ENCODE assay signal across 1 cellular context in the genomic region with DNA sequence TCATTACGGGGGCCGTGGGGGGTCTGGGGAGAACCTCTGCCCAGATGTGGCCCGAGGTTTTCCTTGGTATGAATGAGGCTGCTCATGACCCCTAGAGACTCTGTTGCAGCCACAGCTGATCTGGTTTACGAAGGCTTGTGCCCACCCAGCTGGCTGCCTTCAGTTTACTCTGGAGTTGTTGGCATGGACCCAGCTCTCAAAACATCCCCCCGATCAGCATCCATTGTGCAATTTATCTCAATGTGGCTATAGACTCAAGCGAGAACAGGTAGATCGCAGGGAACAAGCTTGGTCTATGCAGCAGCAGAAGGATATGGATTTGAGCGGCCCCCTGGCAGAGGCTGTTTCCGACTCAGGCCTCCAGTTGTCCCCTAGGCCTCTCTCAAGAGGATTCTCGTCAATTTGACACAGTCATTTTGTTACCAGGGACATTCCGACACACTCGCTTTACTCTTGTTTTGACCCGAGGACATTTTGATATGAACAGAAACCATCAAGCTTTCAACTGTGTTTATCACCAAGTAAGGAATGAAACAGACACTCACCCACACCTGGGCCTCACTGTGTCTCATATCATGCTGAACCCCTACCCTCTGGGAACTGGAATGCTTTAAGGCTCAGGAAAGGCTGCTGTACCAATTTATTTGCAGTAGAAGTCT.
A peak's percentile ranks its signal among the peaks of the same experiment; 100 is the strongest.
TF ChIP-seq lines count a peak whose summit lies in the region.

No MANE protein-coding gene starts in this region.

TF ChIP-seq in GM12878, 131 proteins besides CTCF, POLR2A, EP300 and RAD21 (continued from another document):
- TF ChIP-seq, protein P1, sequence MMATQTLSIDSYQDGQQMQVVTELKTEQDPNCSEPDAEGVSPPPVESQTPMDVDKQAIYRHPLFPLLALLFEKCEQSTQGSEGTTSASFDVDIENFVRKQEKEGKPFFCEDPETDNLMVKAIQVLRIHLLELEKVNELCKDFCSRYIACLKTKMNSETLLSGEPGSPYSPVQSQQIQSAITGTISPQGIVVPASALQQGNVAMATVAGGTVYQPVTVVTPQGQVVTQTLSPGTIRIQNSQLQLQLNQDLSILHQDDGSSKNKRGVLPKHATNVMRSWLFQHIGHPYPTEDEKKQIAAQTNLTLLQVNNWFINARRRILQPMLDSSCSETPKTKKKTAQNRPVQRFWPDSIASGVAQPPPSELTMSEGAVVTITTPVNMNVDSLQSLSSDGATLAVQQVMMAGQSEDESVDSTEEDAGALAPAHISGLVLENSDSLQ (IDR thresholded peaks at IDR 0.05), result peak; percentile 45; the same call in 1 of the 2 replicates
- TF ChIP-seq JUND (IDR thresholded peaks at IDR 0.05; ENCODE audit: low read depth, low read length) (peak; percentile 70; the same call in 1 of the 2 replicates), SREBF1 (IDR thresholded peaks at IDR 0.05; ENCODE audit: low read length) (no peak), MTA3 (IDR thresholded peaks at IDR 0.05; ENCODE audit: borderline replicate concordance, low read length) (peak; percentile 22; the same call in 1 of the 2 replicates), SMARCA5 (IDR thresholded peaks at IDR 0.05) (no peak), YY1 (IDR thresholded peaks at IDR 0.05; ENCODE audit: low read depth, low read length) (peak; percentile 66; the same call in 1 of the 2 replicates), CBX5 (IDR thresholded peaks at IDR 0.05; ENCODE audit: low read depth) (0 out of 2 replicates have a peak, but pooled peaks have one; percentile 43), EED (IDR thresholded peaks at IDR 0.05; ENCODE audit: low read depth) (peak; percentile 94), SRF (IDR thresholded peaks at IDR 0.05; ENCODE audit: low read depth in 2 of 2, low read length in 2 of 2) (peak in 1 of 2 experiments; percentile 94; a peak in 2 of 4 replicates), HDAC6 (IDR thresholded peaks at IDR 0.05; ENCODE audit: unreplicated experiment) (no peak), CREB1 (IDR thresholded peaks at IDR 0.05; ENCODE audit: low read depth) (peak; percentile 73), CBFB (IDR thresholded peaks at IDR 0.05; ENCODE audit: low read depth) (0 out of 2 replicates have a peak, but pooled peaks have one; percentile 23), RELA (IDR thresholded peaks at IDR 0.05; ENCODE audit: borderline replicate concordance, partially characterized antibody) (peak; percentile 95), GABPA (IDR thresholded peaks at IDR 0.05; ENCODE audit: low read depth) (peak; percentile 41; the same call in 1 of the 2 replicates), KLF5 (IDR thresholded peaks at IDR 0.05; ENCODE audit: partially characterized antibody) (peak; percentile 50), NR2F1 (conservative IDR thresholded peaks at IDR 0.05) (peak; percentile 55), NFIC (IDR thresholded peaks at IDR 0.05; ENCODE audit: low read depth, low read length) (peak; percentile 91), PML (IDR thresholded peaks at IDR 0.05; ENCODE audit: low read length) (peak; percentile 81; the same call in 1 of the 2 replicates), POLR2AphosphoS5 (IDR thresholded peaks at IDR 0.05; ENCODE audit: low read length) (peak; percentile 22; the same call in 1 of the 2 replicates), TCF12 (IDR thresholded peaks at IDR 0.05; ENCODE audit: low read depth, low read length) (peak; percentile 39; the same call in 1 of the 2 replicates), FOXM1 (IDR thresholded peaks at IDR 0.05; ENCODE audit: low read depth, low read length) (peak; percentile 97), SMAD5 (IDR thresholded peaks at IDR 0.05; ENCODE audit: low read depth) (no peak; the same call in 1 of the 2 replicates), MEF2B (IDR thresholded peaks at IDR 0.05; ENCODE audit: partially characterized antibody, poor library complexity, severe bottlenecking) (peak; percentile 93), ZSCAN29 (IDR thresholded peaks at IDR 0.05) (peak; percentile 87), IRF4 (IDR thresholded peaks at IDR 0.05; ENCODE audit: low read depth, low read length) (peak; percentile 94), PAX5 (IDR thresholded peaks at IDR 0.05; ENCODE audit: borderline replicate concordance, low read depth, low read length) (peak; percentile 58; the same call in 1 of the 2 replicates), IKZF1 (conservative IDR thresholded peaks at IDR 0.05) (peak; percentile 88), DPF2 (IDR thresholded peaks at IDR 0.05) (peak; percentile 66), ASH2L (IDR thresholded peaks at IDR 0.05; ENCODE audit: borderline replicate concordance, low read depth) (no peak), MEF2A (IDR thresholded peaks at IDR 0.05; ENCODE audit: insufficient read depth, low read depth, low read length) (peak; percentile 76), CHD2 (IDR thresholded peaks at IDR 0.05; ENCODE audit: borderline replicate concordance, low read depth, low read length) (no peak)
- TF ChIP-seq, protein P2, sequence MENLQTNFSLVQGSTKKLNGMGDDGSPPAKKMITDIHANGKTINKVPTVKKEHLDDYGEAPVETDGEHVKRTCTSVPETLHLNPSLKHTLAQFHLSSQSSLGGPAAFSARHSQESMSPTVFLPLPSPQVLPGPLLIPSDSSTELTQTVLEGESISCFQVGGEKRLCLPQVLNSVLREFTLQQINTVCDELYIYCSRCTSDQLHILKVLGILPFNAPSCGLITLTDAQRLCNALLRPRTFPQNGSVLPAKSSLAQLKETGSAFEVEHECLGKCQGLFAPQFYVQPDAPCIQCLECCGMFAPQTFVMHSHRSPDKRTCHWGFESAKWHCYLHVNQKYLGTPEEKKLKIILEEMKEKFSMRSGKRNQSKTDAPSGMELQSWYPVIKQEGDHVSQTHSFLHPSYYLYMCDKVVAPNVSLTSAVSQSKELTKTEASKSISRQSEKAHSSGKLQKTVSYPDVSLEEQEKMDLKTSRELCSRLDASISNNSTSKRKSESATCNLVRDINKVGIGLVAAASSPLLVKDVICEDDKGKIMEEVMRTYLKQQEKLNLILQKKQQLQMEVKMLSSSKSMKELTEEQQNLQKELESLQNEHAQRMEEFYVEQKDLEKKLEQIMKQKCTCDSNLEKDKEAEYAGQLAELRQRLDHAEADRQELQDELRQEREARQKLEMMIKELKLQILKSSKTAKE (IDR thresholded peaks at IDR 0.05; ENCODE audit: low read depth, poor library complexity, severe bottlenecking), result peak; percentile 76
- TF ChIP-seq, protein P3, sequence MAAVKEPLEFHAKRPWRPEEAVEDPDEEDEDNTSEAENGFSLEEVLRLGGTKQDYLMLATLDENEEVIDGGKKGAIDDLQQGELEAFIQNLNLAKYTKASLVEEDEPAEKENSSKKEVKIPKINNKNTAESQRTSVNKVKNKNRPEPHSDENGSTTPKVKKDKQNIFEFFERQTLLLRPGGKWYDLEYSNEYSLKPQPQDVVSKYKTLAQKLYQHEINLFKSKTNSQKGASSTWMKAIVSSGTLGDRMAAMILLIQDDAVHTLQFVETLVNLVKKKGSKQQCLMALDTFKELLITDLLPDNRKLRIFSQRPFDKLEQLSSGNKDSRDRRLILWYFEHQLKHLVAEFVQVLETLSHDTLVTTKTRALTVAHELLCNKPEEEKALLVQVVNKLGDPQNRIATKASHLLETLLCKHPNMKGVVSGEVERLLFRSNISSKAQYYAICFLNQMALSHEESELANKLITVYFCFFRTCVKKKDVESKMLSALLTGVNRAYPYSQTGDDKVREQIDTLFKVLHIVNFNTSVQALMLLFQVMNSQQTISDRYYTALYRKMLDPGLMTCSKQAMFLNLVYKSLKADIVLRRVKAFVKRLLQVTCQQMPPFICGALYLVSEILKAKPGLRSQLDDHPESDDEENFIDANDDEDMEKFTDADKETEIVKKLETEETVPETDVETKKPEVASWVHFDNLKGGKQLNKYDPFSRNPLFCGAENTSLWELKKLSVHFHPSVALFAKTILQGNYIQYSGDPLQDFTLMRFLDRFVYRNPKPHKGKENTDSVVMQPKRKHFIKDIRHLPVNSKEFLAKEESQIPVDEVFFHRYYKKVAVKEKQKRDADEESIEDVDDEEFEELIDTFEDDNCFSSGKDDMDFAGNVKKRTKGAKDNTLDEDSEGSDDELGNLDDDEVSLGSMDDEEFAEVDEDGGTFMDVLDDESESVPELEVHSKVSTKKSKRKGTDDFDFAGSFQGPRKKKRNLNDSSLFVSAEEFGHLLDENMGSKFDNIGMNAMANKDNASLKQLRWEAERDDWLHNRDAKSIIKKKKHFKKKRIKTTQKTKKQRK (IDR thresholded peaks at IDR 0.05; ENCODE audit: low read depth, low read length), result no peak
- TF ChIP-seq, protein P4, sequence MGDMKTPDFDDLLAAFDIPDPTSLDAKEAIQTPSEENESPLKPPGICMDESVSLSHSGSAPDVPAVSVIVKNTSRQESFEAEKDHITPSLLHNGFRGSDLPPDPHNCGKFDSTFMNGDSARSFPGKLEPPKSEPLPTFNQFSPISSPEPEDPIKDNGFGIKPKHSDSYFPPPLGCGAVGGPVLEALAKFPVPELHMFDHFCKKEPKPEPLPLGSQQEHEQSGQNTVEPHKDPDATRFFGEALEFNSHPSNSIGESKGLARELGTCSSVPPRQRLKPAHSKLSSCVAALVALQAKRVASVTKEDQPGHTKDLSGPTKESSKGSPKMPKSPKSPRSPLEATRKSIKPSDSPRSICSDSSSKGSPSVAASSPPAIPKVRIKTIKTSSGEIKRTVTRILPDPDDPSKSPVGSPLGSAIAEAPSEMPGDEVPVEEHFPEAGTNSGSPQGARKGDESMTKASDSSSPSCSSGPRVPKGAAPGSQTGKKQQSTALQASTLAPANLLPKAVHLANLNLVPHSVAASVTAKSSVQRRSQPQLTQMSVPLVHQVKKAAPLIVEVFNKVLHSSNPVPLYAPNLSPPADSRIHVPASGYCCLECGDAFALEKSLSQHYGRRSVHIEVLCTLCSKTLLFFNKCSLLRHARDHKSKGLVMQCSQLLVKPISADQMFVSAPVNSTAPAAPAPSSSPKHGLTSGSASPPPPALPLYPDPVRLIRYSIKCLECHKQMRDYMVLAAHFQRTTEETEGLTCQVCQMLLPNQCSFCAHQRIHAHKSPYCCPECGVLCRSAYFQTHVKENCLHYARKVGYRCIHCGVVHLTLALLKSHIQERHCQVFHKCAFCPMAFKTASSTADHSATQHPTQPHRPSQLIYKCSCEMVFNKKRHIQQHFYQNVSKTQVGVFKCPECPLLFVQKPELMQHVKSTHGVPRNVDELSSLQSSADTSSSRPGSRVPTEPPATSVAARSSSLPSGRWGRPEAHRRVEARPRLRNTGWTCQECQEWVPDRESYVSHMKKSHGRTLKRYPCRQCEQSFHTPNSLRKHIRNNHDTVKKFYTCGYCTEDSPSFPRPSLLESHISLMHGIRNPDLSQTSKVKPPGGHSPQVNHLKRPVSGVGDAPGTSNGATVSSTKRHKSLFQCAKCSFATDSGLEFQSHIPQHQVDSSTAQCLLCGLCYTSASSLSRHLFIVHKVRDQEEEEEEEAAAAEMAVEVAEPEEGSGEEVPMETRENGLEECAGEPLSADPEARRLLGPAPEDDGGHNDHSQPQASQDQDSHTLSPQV (IDR thresholded peaks at IDR 0.05), result 0 out of 2 replicates have a peak, but pooled peaks have one; percentile 51
- TF ChIP-seq, protein P5, sequence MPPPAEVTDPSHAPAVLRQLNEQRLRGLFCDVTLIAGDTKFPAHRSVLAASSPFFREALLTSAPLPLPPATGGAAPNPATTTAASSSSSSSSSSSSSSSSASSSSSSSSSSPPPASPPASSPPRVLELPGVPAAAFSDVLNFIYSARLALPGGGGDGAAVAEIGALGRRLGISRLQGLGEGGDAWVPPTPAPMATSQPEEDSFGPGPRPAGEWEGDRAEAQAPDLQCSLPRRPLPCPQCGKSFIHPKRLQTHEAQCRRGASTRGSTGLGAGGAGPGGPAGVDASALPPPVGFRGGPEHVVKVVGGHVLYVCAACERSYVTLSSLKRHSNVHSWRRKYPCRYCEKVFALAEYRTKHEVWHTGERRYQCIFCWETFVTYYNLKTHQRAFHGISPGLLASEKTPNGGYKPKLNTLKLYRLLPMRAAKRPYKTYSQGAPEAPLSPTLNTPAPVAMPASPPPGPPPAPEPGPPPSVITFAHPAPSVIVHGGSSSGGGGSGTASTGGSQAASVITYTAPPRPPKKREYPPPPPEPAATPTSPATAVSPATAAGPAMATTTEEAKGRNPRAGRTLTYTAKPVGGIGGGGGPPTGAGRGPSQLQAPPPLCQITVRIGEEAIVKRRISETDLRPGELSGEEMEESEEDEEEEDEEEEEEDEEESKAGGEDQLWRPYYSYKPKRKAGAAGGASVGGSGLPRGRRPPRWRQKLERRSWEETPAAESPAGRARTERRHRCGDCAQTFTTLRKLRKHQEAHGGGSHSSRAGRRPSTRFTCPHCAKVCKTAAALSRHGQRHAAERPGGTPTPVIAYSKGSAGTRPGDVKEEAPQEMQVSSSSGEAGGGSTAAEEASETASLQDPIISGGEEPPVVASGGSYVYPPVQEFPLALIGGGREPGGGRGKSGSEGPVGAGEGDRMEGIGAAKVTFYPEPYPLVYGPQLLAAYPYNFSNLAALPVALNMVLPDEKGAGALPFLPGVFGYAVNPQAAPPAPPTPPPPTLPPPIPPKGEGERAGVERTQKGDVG (CRISPR knock-in tag; IDR thresholded peaks at IDR 0.05), result no peak
- TF ChIP-seq, protein P6, sequence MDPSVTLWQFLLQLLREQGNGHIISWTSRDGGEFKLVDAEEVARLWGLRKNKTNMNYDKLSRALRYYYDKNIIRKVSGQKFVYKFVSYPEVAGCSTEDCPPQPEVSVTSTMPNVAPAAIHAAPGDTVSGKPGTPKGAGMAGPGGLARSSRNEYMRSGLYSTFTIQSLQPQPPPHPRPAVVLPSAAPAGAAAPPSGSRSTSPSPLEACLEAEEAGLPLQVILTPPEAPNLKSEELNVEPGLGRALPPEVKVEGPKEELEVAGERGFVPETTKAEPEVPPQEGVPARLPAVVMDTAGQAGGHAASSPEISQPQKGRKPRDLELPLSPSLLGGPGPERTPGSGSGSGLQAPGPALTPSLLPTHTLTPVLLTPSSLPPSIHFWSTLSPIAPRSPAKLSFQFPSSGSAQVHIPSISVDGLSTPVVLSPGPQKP (IDR thresholded peaks at IDR 0.05; ENCODE audit: low read depth, low read length), result no peak
